In the genomic region with DNA sequence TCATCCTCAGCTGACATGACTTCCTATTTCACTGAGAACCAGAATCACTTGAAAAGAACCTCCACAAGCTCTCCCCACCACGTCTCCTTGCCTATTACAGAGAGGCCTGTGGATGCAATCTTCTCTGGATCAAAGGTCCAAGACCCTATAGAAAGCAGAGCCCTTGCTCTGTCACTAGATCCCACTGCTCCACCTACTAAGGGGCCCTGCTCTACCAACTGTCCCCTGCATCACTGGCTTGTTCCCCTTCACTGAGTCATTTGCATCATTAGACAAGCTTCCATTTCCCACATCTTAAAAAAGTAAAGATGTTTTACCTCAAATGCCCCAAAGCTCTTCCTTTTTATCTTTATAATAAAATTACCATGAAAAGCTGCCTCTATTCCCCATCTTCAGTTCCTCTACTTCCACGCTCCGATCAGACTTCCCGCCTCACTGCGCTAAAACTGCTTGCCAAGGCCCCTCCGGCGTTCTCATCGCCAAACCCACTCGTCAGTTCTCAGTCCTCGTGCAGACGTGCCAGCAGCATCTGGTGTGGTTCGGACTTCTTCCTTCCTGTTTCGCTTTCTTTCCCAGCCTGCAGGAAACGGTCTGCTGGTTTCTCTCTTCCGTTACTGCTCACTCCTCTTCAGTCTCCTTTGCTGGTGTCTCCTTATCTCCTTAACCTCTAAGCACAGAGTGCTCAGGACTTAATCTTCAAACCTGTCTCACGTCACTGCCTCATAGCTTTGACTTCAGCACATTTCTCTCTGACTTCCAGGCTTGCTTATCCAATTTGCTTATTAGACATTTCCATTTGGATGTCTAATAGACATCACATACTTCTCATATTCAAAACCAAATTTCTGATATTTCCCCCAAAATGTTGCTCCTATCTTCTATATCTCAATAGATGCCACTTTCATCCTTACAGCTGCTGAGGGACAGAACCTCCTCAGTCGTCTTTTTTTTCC, we compare ENCODE assay signal across 2 cellular contexts.
TF ChIP-seq lines count a peak whose summit lies in the region.

No MANE protein-coding gene starts in this region.

TF ChIP-seq in IMR-90, 13 proteins besides CTCF, POLR2A, EP300 and RAD21:
- no peak for TF ChIP-seq MAZ (IDR thresholded peaks at IDR 0.05; ENCODE audit: borderline replicate concordance, low read depth, low read length)
- no peak for TF ChIP-seq CEBPB (IDR thresholded peaks at IDR 0.05; ENCODE audit: low read depth, low read length)
- TF ChIP-seq RFX5 (IDR thresholded peaks at IDR 0.05; ENCODE audit: low read depth, low read length): no peak
- TF ChIP-seq, protein P1, sequence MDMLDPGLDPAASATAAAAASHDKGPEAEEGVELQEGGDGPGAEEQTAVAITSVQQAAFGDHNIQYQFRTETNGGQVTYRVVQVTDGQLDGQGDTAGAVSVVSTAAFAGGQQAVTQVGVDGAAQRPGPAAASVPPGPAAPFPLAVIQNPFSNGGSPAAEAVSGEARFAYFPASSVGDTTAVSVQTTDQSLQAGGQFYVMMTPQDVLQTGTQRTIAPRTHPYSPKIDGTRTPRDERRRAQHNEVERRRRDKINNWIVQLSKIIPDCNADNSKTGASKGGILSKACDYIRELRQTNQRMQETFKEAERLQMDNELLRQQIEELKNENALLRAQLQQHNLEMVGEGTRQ (IDR thresholded peaks at IDR 0.05; ENCODE audit: low read depth, low read length): no peak
- TF ChIP-seq, protein P2, sequence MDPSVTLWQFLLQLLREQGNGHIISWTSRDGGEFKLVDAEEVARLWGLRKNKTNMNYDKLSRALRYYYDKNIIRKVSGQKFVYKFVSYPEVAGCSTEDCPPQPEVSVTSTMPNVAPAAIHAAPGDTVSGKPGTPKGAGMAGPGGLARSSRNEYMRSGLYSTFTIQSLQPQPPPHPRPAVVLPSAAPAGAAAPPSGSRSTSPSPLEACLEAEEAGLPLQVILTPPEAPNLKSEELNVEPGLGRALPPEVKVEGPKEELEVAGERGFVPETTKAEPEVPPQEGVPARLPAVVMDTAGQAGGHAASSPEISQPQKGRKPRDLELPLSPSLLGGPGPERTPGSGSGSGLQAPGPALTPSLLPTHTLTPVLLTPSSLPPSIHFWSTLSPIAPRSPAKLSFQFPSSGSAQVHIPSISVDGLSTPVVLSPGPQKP (IDR thresholded peaks at IDR 0.05; ENCODE audit: borderline replicate concordance, low read depth, low read length): no peak
- TF ChIP-seq FOS (IDR thresholded peaks at IDR 0.05; ENCODE audit: low read depth, low read length): no peak
- TF ChIP-seq SMC3 (IDR thresholded peaks at IDR 0.05; ENCODE audit: low read depth, low read length): no peak
- TF ChIP-seq BHLHE40 (IDR thresholded peaks at IDR 0.05; ENCODE audit: low read depth, low read length): no peak
- TF ChIP-seq NFE2L2 (IDR thresholded peaks at IDR 0.05; ENCODE audit: low read depth, low read length): no peak
- no peak for TF ChIP-seq MAFK (IDR thresholded peaks at IDR 0.05; ENCODE audit: low read depth, low read length)
- TF ChIP-seq RCOR1 (IDR thresholded peaks at IDR 0.05; ENCODE audit: insufficient replicate concordance, low read length): no peak
- TF ChIP-seq CHD1 (IDR thresholded peaks at IDR 0.05; ENCODE audit: low read depth, low read length): no peak
- no peak for TF ChIP-seq MXI1 (IDR thresholded peaks at IDR 0.05; ENCODE audit: borderline replicate concordance, low read depth, low read length)

TF ChIP-seq in endothelial cell of umbilical vein, 7 proteins besides CTCF, POLR2A, EP300 and RAD21:
- peak; percentile 93 for TF ChIP-seq GATA2 (IDR thresholded peaks at IDR 0.05; ENCODE audit: insufficient read depth, insufficient read length, low read depth, low read length)
- TF ChIP-seq, protein P3, sequence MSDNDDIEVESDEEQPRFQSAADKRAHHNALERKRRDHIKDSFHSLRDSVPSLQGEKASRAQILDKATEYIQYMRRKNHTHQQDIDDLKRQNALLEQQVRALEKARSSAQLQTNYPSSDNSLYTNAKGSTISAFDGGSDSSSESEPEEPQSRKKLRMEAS (IDR thresholded peaks at IDR 0.05; ENCODE audit: insufficient read depth, insufficient read length): peak; percentile 78
- TF ChIP-seq EZH2 (IDR thresholded peaks at IDR 0.05; ENCODE audit: borderline replicate concordance, low read depth, low read length, severe bottlenecking): no peak
- no peak for TF ChIP-seq JUN (IDR thresholded peaks at IDR 0.05; ENCODE audit: borderline replicate concordance, insufficient read depth, insufficient read length, low read depth)
- TF ChIP-seq FOS (IDR thresholded peaks at IDR 0.05; ENCODE audit: borderline replicate concordance, insufficient read depth, low read length): peak; percentile 14
- peak; percentile 85 for TF ChIP-seq POLR2AphosphoS5 (IDR thresholded peaks at IDR 0.05; ENCODE audit: insufficient read depth, low read depth, low read length)
- TF ChIP-seq MYC (IDR thresholded peaks at IDR 0.05; ENCODE audit: low read depth, low read length): no peak
